Comparison of ENCODE assay signal across 1 cellular context in the genomic region with DNA sequence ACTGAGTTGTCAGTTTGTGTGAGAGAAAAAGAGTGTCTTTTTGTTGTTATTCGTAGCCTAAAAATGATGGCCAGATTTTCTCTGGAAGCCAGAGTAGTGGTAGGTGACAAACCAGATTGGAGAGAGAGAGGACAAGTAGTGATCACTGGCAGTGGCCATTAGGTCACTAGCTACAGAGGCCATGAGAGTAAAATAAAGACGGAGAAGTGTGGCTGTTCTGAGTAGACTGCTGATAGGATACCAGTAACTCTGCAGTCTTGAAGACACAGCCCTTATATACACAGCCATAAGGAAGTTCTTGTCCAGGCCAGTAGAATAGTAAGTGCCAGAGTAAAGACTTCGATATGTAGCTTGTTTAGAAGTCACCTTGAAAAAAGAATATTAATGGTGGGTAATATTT.
TF ChIP-seq lines count a peak whose summit lies in the region.

No MANE protein-coding gene starts in this region.

TF ChIP-seq in GM23338, 12 proteins besides CTCF, POLR2A, EP300 and RAD21:
- TF ChIP-seq, protein P1, sequence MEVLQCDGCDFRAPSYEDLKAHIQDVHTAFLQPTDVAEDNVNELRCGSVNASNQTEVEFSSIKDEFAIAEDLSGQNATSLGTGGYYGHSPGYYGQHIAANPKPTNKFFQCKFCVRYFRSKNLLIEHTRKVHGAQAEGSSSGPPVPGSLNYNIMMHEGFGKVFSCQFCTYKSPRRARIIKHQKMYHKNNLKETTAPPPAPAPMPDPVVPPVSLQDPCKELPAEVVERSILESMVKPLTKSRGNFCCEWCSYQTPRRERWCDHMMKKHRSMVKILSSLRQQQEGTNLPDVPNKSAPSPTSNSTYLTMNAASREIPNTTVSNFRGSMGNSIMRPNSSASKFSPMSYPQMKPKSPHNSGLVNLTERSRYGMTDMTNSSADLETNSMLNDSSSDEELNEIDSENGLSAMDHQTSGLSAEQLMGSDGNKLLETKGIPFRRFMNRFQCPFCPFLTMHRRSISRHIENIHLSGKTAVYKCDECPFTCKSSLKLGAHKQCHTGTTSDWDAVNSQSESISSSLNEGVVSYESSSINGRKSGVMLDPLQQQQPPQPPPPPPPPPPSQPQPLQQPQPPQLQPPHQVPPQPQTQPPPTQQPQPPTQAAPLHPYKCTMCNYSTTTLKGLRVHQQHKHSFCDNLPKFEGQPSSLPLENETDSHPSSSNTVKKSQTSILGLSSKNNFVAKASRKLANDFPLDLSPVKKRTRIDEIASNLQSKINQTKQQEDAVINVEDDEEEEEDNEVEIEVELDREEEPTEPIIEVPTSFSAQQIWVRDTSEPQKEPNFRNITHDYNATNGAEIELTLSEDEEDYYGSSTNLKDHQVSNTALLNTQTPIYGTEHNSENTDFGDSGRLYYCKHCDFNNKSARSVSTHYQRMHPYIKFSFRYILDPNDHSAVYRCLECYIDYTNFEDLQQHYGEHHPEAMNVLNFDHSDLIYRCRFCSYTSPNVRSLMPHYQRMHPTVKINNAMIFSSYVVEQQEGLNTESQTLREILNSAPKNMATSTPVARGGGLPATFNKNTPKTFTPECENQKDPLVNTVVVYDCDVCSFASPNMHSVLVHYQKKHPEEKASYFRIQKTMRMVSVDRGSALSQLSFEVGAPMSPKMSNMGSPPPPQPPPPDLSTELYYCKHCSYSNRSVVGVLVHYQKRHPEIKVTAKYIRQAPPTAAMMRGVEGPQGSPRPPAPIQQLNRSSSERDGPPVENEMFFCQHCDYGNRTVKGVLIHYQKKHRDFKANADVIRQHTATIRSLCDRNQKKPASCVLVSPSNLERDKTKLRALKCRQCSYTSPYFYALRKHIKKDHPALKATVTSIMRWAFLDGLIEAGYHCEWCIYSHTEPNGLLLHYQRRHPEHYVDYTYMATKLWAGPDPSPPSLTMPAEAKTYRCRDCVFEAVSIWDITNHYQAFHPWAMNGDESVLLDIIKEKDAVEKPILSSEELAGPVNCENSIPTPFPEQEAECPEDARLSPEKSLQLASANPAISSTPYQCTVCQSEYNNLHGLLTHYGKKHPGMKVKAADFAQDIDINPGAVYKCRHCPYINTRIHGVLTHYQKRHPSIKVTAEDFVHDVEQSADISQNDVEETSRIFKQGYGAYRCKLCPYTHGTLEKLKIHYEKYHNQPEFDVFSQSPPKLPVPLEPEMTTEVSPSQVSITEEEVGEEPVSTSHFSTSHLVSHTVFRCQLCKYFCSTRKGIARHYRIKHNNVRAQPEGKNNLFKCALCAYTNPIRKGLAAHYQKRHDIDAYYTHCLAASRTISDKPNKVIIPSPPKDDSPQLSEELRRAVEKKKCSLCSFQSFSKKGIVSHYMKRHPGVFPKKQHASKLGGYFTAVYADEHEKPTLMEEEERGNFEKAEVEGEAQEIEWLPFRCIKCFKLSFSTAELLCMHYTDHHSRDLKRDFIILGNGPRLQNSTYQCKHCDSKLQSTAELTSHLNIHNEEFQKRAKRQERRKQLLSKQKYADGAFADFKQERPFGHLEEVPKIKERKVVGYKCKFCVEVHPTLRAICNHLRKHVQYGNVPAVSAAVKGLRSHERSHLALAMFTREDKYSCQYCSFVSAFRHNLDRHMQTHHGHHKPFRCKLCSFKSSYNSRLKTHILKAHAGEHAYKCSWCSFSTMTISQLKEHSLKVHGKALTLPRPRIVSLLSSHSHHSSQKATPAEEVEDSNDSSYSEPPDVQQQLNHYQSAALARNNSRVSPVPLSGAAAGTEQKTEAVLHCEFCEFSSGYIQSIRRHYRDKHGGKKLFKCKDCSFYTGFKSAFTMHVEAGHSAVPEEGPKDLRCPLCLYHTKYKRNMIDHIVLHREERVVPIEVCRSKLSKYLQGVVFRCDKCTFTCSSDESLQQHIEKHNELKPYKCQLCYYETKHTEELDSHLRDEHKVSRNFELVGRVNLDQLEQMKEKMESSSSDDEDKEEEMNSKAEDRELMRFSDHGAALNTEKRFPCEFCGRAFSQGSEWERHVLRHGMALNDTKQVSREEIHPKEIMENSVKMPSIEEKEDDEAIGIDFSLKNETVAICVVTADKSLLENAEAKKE (CRISPR knock-in tag; IDR thresholded peaks at IDR 0.05) = no peak
- TF ChIP-seq, protein P2, sequence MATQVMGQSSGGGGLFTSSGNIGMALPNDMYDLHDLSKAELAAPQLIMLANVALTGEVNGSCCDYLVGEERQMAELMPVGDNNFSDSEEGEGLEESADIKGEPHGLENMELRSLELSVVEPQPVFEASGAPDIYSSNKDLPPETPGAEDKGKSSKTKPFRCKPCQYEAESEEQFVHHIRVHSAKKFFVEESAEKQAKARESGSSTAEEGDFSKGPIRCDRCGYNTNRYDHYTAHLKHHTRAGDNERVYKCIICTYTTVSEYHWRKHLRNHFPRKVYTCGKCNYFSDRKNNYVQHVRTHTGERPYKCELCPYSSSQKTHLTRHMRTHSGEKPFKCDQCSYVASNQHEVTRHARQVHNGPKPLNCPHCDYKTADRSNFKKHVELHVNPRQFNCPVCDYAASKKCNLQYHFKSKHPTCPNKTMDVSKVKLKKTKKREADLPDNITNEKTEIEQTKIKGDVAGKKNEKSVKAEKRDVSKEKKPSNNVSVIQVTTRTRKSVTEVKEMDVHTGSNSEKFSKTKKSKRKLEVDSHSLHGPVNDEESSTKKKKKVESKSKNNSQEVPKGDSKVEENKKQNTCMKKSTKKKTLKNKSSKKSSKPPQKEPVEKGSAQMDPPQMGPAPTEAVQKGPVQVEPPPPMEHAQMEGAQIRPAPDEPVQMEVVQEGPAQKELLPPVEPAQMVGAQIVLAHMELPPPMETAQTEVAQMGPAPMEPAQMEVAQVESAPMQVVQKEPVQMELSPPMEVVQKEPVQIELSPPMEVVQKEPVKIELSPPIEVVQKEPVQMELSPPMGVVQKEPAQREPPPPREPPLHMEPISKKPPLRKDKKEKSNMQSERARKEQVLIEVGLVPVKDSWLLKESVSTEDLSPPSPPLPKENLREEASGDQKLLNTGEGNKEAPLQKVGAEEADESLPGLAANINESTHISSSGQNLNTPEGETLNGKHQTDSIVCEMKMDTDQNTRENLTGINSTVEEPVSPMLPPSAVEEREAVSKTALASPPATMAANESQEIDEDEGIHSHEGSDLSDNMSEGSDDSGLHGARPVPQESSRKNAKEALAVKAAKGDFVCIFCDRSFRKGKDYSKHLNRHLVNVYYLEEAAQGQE (IDR thresholded peaks at IDR 0.05; ENCODE audit: unreplicated experiment) = no peak
- TF ChIP-seq ZNF114 (CRISPR knock-in tag; IDR thresholded peaks at IDR 0.05) (no peak), EZH2 (IDR thresholded peaks at IDR 0.05; ENCODE audit: low read depth, unreplicated experiment) (no peak), EZH2phosphoT487 (IDR thresholded peaks at IDR 0.05; ENCODE audit: unreplicated experiment) (no peak), JUNB (IDR thresholded peaks at IDR 0.05; ENCODE audit: unreplicated experiment) (no peak), CREB1 (CRISPR knock-in tag; IDR thresholded peaks at IDR 0.05; ENCODE audit: low read depth) (no peak), STAT1 (IDR thresholded peaks at IDR 0.05; ENCODE audit: unreplicated experiment) (no peak)
- TF ChIP-seq, protein P3, sequence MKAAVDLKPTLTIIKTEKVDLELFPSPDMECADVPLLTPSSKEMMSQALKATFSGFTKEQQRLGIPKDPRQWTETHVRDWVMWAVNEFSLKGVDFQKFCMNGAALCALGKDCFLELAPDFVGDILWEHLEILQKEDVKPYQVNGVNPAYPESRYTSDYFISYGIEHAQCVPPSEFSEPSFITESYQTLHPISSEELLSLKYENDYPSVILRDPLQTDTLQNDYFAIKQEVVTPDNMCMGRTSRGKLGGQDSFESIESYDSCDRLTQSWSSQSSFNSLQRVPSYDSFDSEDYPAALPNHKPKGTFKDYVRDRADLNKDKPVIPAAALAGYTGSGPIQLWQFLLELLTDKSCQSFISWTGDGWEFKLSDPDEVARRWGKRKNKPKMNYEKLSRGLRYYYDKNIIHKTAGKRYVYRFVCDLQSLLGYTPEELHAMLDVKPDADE (IDR thresholded peaks at IDR 0.05) = no peak
TF ChIP-seq in GM23338: peak in this region for 0.
